Comparison of ENCODE assay signal across 1 cellular context in the genomic region with DNA sequence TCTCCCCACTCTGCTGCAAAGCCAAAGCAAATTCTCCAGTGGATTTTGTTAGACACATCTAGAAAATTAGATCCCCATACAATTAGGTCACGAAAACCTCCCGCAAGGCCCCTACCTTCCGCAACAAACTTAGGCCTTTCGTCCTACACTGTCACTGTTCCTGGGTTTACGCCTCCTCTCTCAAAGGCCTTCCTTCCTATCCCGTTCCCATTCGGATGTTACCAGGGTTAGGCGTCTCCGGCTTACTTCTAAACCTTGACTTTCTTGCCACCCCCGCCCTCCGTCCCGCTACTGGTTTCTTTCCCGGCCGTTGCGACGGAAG.
TF ChIP-seq lines count a peak whose summit lies in the region.

No MANE protein-coding gene starts in this region.

TF ChIP-seq in H1, 55 proteins besides CTCF, POLR2A, EP300 and RAD21:
- TF ChIP-seq SIN3A (conservative IDR thresholded peaks at IDR 0.05 in 1 of 2, IDR thresholded peaks at IDR 0.05 in 1 of 2; ENCODE audit: low read depth in 1 of 2, low read length in 2 of 2) = 0 out of 4 replicates have a peak, but pooled peaks of 1 of the 2 experiments have one; percentile 76
- TF ChIP-seq PHF8 (conservative IDR thresholded peaks at IDR 0.05; ENCODE audit: low read depth, low read length) = no peak
- TF ChIP-seq NRF1 (IDR thresholded peaks at IDR 0.05; ENCODE audit: low read depth, low read length) = no peak
